Comparison of ENCODE assay signal across 8 cellular contexts in the genomic region with DNA sequence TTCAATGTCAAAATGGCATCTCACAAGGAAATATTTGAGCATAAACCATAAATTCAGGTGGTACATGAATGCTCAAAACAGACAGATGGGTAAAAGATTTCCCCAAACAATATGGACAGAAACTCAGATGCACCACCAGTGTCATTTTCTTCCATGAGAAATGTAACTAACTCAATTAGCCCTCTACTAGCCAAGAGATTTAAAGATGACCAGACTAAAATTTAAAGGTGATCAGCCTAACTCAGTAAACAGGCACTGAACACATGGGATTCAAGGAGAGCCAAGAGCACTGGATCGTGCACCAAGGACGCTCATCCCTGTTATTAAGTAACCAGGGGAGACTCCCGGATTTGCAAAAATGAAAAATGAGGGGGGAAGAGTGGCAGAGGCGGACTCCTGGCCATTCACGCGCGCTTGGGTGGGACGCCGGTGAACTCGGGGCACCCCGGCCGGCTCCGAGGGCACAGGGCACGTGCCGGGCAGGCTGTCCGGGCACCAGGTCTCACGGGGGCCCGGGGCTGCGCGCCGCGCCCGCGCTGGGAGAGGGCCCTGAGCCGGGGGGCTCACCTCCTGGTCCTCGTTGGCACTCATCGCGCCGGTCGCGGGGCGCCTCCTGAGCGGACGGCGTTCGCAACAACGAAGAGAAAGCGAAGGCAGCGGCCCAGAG. TPM values are rescaled to one million over a fixed set of nuclear protein-coding genes. Genes with fewer than 3 reads are reported as not detected.
DNase-seq lines count a peak whose midpoint lies in the region; ATAC-seq and TF ChIP-seq lines count a peak whose summit lies in the region.

No MANE protein-coding gene starts in this region.

- no peaks in the 10 kb centered on the region for H4K20me1 ChIP-seq in SU-DHL-6 (ENCODE audit: low read depth, low read length)

- H3K27ac ChIP-seq in SU-DHL-6 (ENCODE audit: low read depth, low read length) (peak overlapping the region; percentile 8; the same call in 1 of the 2 replicates), left lung (peak overlapping the region; percentile 85 to 90)

- peak overlapping the region; percentile 79 for H3K4me3 ChIP-seq in SU-DHL-6 (ENCODE audit: insufficient read depth, low read length, poor library complexity, severe bottlenecking)
- peak overlapping the region; percentile 63 to 74 for H3K4me3 ChIP-seq in left lung

- H3K79me2 ChIP-seq in SU-DHL-6 (ENCODE audit: insufficient read depth, low read length): peaks cover 41% of the 10 kb centered on the region

- H3K27me3 ChIP-seq in SU-DHL-6 (ENCODE audit: low read length) (no peaks in the 10 kb centered on the region), left lung (no peaks in the 10 kb centered on the region)

- H3K36me3 ChIP-seq in SU-DHL-6 (ENCODE audit: low read length): no peaks in the 10 kb centered on the region; the same call in 1 of the 2 replicates
- H3K36me3 ChIP-seq in left lung: peaks cover 0 to 13% of the 10 kb centered on the region in 2 donors

- ATAC-seq in HG02943 (IDR thresholded peaks at IDR 0.05; ENCODE audit: low read depth, unreplicated experiment) (peak; percentile 39), left lung (peak; percentile 47)

- peak overlapping the region; percentile 80 for H2AFZ ChIP-seq in SU-DHL-6 (ENCODE audit: low read depth, low read length, severe bottlenecking)

- 0 out of 2 replicates have a peak, but pooled peaks cover 4% of the 10 kb centered on the region for H3F3A ChIP-seq in SU-DHL-6 (ENCODE audit: insufficient read depth)

- H3K9me3 ChIP-seq in SU-DHL-6 (ENCODE audit: insufficient read depth, low read length) (no peaks in the 10 kb centered on the region), left lung (no peaks in the 10 kb centered on the region)

- intact Hi-C loops in left lung (cut with DNase I): no loop called here

- peaks cover 7 to 35% of the 10 kb centered on the region in 2 donors for H3K4me1 ChIP-seq in left lung

- DNase-seq in NCI-H146 (lab: John Stamatoyannopoulos, UW): peak; percentile 34
- no peak for DNase-seq in NCI-H146 treated with DMSO at 0.1 percent for 48 hours (lab: John Stamatoyannopoulos, UW; ENCODE audit: unreplicated experiment)
- peak; percentile 19 for DNase-seq in cerebellum (ENCODE audit: low spot score)
- peak in 1 of 2 donors; percentile 86 for DNase-seq in left lung
- DNase-seq in stimulated activated CD8-positive, alpha-beta memory T cell treated with anti-CD3 and anti-CD28 coated beads, Interleukin-4, amount 100 ng/mL, for 24 hours (ENCODE audit: low read depth): peak; percentile 18
- DNase-seq in NCI-H2196 treated with DMSO at 0.1 percent for 48 hours (lab: John Stamatoyannopoulos, UW; ENCODE audit: unreplicated experiment): no peak

- peak overlapping the region; percentile 88 for H3K9ac ChIP-seq in SU-DHL-6 (ENCODE audit: low read length)

- TF ChIP-seq CTCF in SU-DHL-6 (IDR thresholded peaks at IDR 0.05; ENCODE audit: insufficient read depth, low read length, poor library complexity, severe bottlenecking) (no peak), left lung (IDR thresholded peaks at IDR 0.05) (no peak)

- H3K9me2 ChIP-seq in SU-DHL-6 (replicated peaks; ENCODE audit: insufficient read depth, low read length): no peaks in the 10 kb centered on the region

- H3K4me2 ChIP-seq in SU-DHL-6 (ENCODE audit: low read depth, low read length, poor library complexity, severe bottlenecking): peak overlapping the region; percentile 85

RNA-seq across cellular contexts. Expression of gene RWDD4, which starts 0.5 kb away (rescaled TPM):
- 18.1 TPM for total RNA-seq in cerebellum
- total RNA-seq in left lung: 10 to 100 TPM; 15.4 to 17.7 TPM

RNA-seq across cellular contexts. Expression of gene TRAPPC11, which starts 0.6 kb away (rescaled TPM):
- 77.6 TPM for total RNA-seq in cerebellum
- total RNA-seq in left lung: 10 to 100 TPM; 29.5 to 36.4 TPM

Comparison
In these comparisons a context has a peak if more than half of its experiments do, and no peak if none do; other contexts are left out.
1. DNase-seq: peak in NCI-H146 (single experiment), cerebellum (single experiment) and stimulated activated CD8-positive, alpha-beta memory T cell treated with anti-CD3 and anti-CD28 coated beads, Interleukin-4, amount 100 ng/mL, for 24 hours (single experiment); none in NCI-H146 treated with DMSO at 0.1 percent for 48 hours (single experiment) and NCI-H2196 treated with DMSO at 0.1 percent for 48 hours (single experiment).